In genomic region chr6:97473979-97474378, GRCh38 we compare ENCODE assay signal across 18 cellular contexts.
DNase-seq lines count a peak whose midpoint lies in the region; ATAC-seq, FAIRE-seq and TF ChIP-seq lines count a peak whose summit lies in the region.
"Had no signal": no experiment of that assay in that cellular context is flagged by ENCODE, and none has a peak within 500 bp of the region (broad histone marks: within the 10 kb centered on the region; RNA-seq: fewer than 3 reads in every experiment).

No MANE protein-coding gene starts in this region.

- H3K4me3 ChIP-seq in A673 (ENCODE audit: low read depth, low read length, poor library complexity, severe bottlenecking): no peak overlapping the region
- H3K4me3 ChIP-seq in HCT116 (replicated peaks in 1 of 2; ENCODE audit: low read depth in 1 of 2, low read length in 2 of 2): no peak overlapping the region
- H3K4me3 ChIP-seq in OCI-LY1 (ENCODE audit: low read depth, low read length, poor library complexity, severe bottlenecking): no peak overlapping the region
- no peak overlapping the region for H3K4me3 ChIP-seq in H1 (ENCODE audit: extremely low read depth in 1 of 4, insufficient read depth in 2 of 4, low read depth in 3 of 4, low read length in 4 of 4)
- H3K4me3 ChIP-seq: BLaER1 treated with 17β-estradiol and CSF1 and Interleukin-3, amounts not matched to agents 10 nM and 100 nM had no signal

- BruUV-seq in A673 (replicated peaks; lab: Mats Ljungman, UMichigan): no TSS peak
- BruUV-seq in HCT116 (replicated peaks; lab: Mats Ljungman, UMichigan): no TSS peak

- H3K27me3 Mint-ChIP-seq in chondrocyte (ENCODE audit: low read depth): peaks cover 20% of the 10 kb centered on the region

- no peaks in the 10 kb centered on the region for H3K79me2 ChIP-seq in HCT116 (ENCODE audit: insufficient read depth, low read length)
- no peaks in the 10 kb centered on the region for H3K79me2 ChIP-seq in OCI-LY1 (ENCODE audit: insufficient read depth, low read length)
- no peaks in the 10 kb centered on the region for H3K79me2 ChIP-seq in H1 (ENCODE audit: control insufficient read depth in 1 of 2, insufficient read depth in 2 of 2, low read length in 2 of 2)

- H3K9me2 ChIP-seq in HCT116 (ENCODE audit: insufficient read depth) (no peaks in the 10 kb centered on the region), OCI-LY1 (ENCODE audit: low read depth, low read length) (no peaks in the 10 kb centered on the region)

- CTCF ChIA-PET in A673 (lab: Charles Lee) (no interaction called here), HCT116 (lab: Charles Lee) (interaction anchor here (1.2 kb wide), 1 partner anchor 37 kb away, joined by 4 read pairs; no protein-coding TSS in a partner anchor), H1 (lab: Charles Lee; ENCODE audit: partially characterized antibody) (interaction anchor here (0.9 to 1.6 kb wide), 2 partner anchors 15 to 24 kb away, joined by 3 to 7 read pairs; no protein-coding TSS in a partner anchor)

- WGBS in H1 (ENCODE audit: extremely low coverage in 1 of 2, insufficient coverage in 1 of 2, insufficient read length in 1 of 2, insufficient replicate concordance in 2 of 2, low coverage in 1 of 2, low lambda C conversion rate in 2 of 2, missing lambda C conversion rate in 1 of 2), 2 experiments: 91% methylated on average over 4 of the region's 4 CpGs; no CpG with 5 or more reads in 1 of the 2 experiments

- RAD21 ChIA-PET in HCT116 (lab: Charles Lee; ENCODE audit: low non-redundant PET in 1 of 2, low total read pairs in 2 of 2, uncharacterized antibody in 2 of 2, unreplicated experiment in 2 of 2): no interaction called here

- no peak overlapping the region for H3K56ac ChIP-seq in H1 (replicated peaks; ENCODE audit: insufficient read length, low read depth, low read length)

- H2BK20ac ChIP-seq in H1 (ENCODE audit: low read length): no peak overlapping the region

- TF ChIP-seq RAD21 in HCT116 (IDR thresholded peaks at IDR 0.05; ENCODE audit: low read depth): no peak; the same call in 1 of the 2 replicates
- TF ChIP-seq RAD21 in H1 (IDR thresholded peaks at IDR 0.05 in 1 of 2, conservative IDR thresholded peaks at IDR 0.05 in 1 of 2; ENCODE audit: low read depth in 2 of 2, low read length in 2 of 2): no peak; a peak in 1 of 4 replicates

- no peak overlapping the region for H2AFZ ChIP-seq in HCT116 (ENCODE audit: low read depth, low read length, poor library complexity, severe bottlenecking)
- H2AFZ ChIP-seq in OCI-LY1 (ENCODE audit: low read length): no peak overlapping the region
- 0 out of 2 replicates have a peak overlapping the region, but pooled peaks have one; percentile 6 for H2AFZ ChIP-seq in H1 (ENCODE audit: low read length)

- no peak overlapping the region for H2BK12ac ChIP-seq in H1 (ENCODE audit: low read depth, low read length)

- peak; percentile 63 for ATAC-seq in HCT116
- ATAC-seq in HG03280 (IDR thresholded peaks at IDR 0.05; ENCODE audit: unreplicated experiment): no peak
- ATAC-seq in GM19023 (IDR thresholded peaks at IDR 0.05; ENCODE audit: unreplicated experiment): no peak
- ATAC-seq: HepG2 had no signal

- H3K27me3 ChIP-seq in A673 (replicated peaks; ENCODE audit: insufficient read depth, low read depth, low read length, poor library complexity): no peaks in the 10 kb centered on the region
- no peaks in the 10 kb centered on the region; the same call in 1 of the 2 replicates for H3K27me3 ChIP-seq in HCT116 (ENCODE audit: insufficient read depth, low read length)
- H3K27me3 ChIP-seq in OCI-LY1 (ENCODE audit: insufficient read depth, low read length): no peaks in the 10 kb centered on the region
- H3K27me3 ChIP-seq in H1 (replicated peaks in 1 of 4; ENCODE audit: control insufficient read depth in 3 of 4, extremely low read depth in 1 of 4, insufficient read depth in 3 of 4, low read length in 3 of 4): no peaks in the 10 kb centered on the region
- H3K27me3 ChIP-seq: BLaER1 treated with 17β-estradiol and CSF1 and Interleukin-3, amounts not matched to agents 10 nM and 100 nM had no signal

- H3K9ac ChIP-seq in HCT116 (ENCODE audit: low read length) (no peak overlapping the region), OCI-LY1 (ENCODE audit: low read length) (no peak overlapping the region), H1 (replicated peaks in 1 of 4; ENCODE audit: extremely low read depth in 1 of 4, low read depth in 3 of 4, low read length in 3 of 4) (no peak overlapping the region)
- H3K9ac ChIP-seq: BLaER1 treated with 17β-estradiol and CSF1 and Interleukin-3, amounts not matched to agents 10 nM and 100 nM had no signal

- H3K27ac Mint-ChIP-seq in chondrocyte (ENCODE audit: unreplicated experiment): no peak overlapping the region
- H3K27ac Mint-ChIP-seq: CD4-positive, alpha-beta T cell had no signal

- no peak overlapping the region for H4K5ac ChIP-seq in H1 (ENCODE audit: insufficient read length, low read depth, low read length)

- H4K20me1 ChIP-seq in HCT116 (ENCODE audit: insufficient read depth) (no peaks in the 10 kb centered on the region), OCI-LY1 (ENCODE audit: insufficient read depth, low read length) (no peaks in the 10 kb centered on the region), H1 (replicated peaks in 1 of 2; ENCODE audit: control insufficient read depth in 1 of 2, insufficient read depth in 2 of 2, low read length in 2 of 2) (no peaks in the 10 kb centered on the region)
- H4K20me1 ChIP-seq: BLaER1 treated with 17β-estradiol and CSF1 and Interleukin-3, amounts not matched to agents 10 nM and 100 nM had no signal

- no peak overlapping the region for H2BK120ac ChIP-seq in H1 (replicated peaks; ENCODE audit: low read depth, low read length)

- H3K36me3 Mint-ChIP-seq in chondrocyte (ENCODE audit: low read depth): no peaks in the 10 kb centered on the region

- no peak overlapping the region for H2AK5ac ChIP-seq in H1 (ENCODE audit: low read depth, low read length)

- DNase-seq in A673 (ENCODE audit: low spot score) (peak; percentile 45), HCT116 (ENCODE audit: low read depth, low spot score) (no peak), H1 (ENCODE audit: low read depth in 1 of 2, low spot score in 2 of 2) (no peak), chondrocyte (ENCODE audit: low spot score) (no peak), superior temporal gyrus (ENCODE audit: extremely low spot score) (no peak)
- DNase-seq: CD4-positive, alpha-beta T cell; DMS153; DMS79 treated with DMSO at 0.1 percent for 48 hours; EL had no signal

- TF ChIP-seq CTCF in A673 (conservative IDR thresholded peaks at IDR 0.05; ENCODE audit: low read depth, low read length) (peak; percentile 35; the same call in 1 of the 2 replicates), HCT116 (IDR thresholded peaks at IDR 0.05 in 2 of 3, conservative IDR thresholded peaks at IDR 0.05 in 1 of 3; ENCODE audit: borderline replicate concordance in 1 of 3, insufficient read depth in 1 of 3, low read depth in 2 of 3, low read length in 2 of 3) (peak; percentile 13 to 51 (median 30); a peak in 4 of 6 replicates), OCI-LY1 (IDR thresholded peaks at IDR 0.05; ENCODE audit: low read length) (peak; percentile 27; the same call in 1 of the 2 replicates), H1 (IDR thresholded peaks at IDR 0.05; ENCODE audit: control extremely low read depth in 1 of 3, insufficient read depth in 1 of 3, low read depth in 1 of 3, low read length in 3 of 3) (no peak), chondrocyte (IDR thresholded peaks at IDR 0.05) (no peak)

- TF ChIP-seq POLR2A in HCT116 (IDR thresholded peaks at IDR 0.05; ENCODE audit: borderline replicate concordance, extremely low read depth, insufficient read depth, insufficient read length) (no peak), H1 (IDR thresholded peaks at IDR 0.05; ENCODE audit: control extremely low read depth in 1 of 2, low read depth in 2 of 2, low read length in 2 of 2) (no peak)

- POLR2A ChIA-PET in A673 (lab: Charles Lee; ENCODE audit: low non-redundant PET): no interaction called here
- POLR2A ChIA-PET in HCT116 (lab: Charles Lee): no interaction called here
- POLR2A ChIA-PET in H1 (lab: Charles Lee; ENCODE audit: partially characterized antibody): no interaction called here

- H3K23ac ChIP-seq in H1 (ENCODE audit: insufficient read length): no peak overlapping the region

- H3K9me3 ChIP-seq in A673 (ENCODE audit: low read depth, low read length, poor library complexity, severe bottlenecking) (peaks cover 13% of the 10 kb centered on the region), HCT116 (ENCODE audit: control insufficient read depth in 1 of 2, insufficient read depth in 1 of 2, low read depth in 1 of 2, low read length in 2 of 2) (no peaks in the 10 kb centered on the region), OCI-LY1 (ENCODE audit: low read length) (0 out of 2 replicates have a peak, but pooled peaks cover 3% of the 10 kb centered on the region), H1 (ENCODE audit: insufficient read depth in 2 of 2, low read depth in 1 of 2, low read length in 1 of 2) (no peaks in the 10 kb centered on the region)
- H3K9me3 ChIP-seq: BLaER1 treated with 17β-estradiol and CSF1 and Interleukin-3, amounts not matched to agents 10 nM and 100 nM had no signal

- H3F3A ChIP-seq in OCI-LY1 (ENCODE audit: insufficient read depth, low read length): no peaks in the 10 kb centered on the region; the same call in 1 of the 2 replicates

- no peak overlapping the region for H2BK5ac ChIP-seq in H1 (ENCODE audit: low read depth, low read length)

- no peaks in the 10 kb centered on the region for H3K4me1 Mint-ChIP-seq in chondrocyte (ENCODE audit: low read depth)

- no peak overlapping the region for H2BK15ac ChIP-seq in H1 (ENCODE audit: low read length)

- no peak for FAIRE-seq in H1 (lab: Jason Lieb, UNC)
- FAIRE-seq: G401.6, GM12891, GM19239, HepG2 had no signal

- H4K91ac ChIP-seq in H1 (replicated peaks; ENCODE audit: insufficient read length, low read length): no peak overlapping the region

- no peak overlapping the region for H3K4me2 ChIP-seq in HCT116 (ENCODE audit: low read length)
- no peak overlapping the region for H3K4me2 ChIP-seq in OCI-LY1 (ENCODE audit: low read length)
- no peak overlapping the region for H3K4me2 ChIP-seq in H1 (ENCODE audit: insufficient read depth in 1 of 2, low read depth in 2 of 2, low read length in 2 of 2)
- H3K4me2 ChIP-seq: BLaER1 treated with 17β-estradiol and CSF1 and Interleukin-3, amounts not matched to agents 10 nM and 100 nM had no signal

- TF ChIP-seq EP300 in H1 (IDR thresholded peaks at IDR 0.05; ENCODE audit: borderline replicate concordance in 1 of 2, low read depth in 2 of 2, low read length in 2 of 2): no peak

- H3K36me3 ChIP-seq in A673 (ENCODE audit: insufficient read depth, low read length, poor library complexity, severe bottlenecking) (no peaks in the 10 kb centered on the region), HCT116 (ENCODE audit: control insufficient read depth in 1 of 2, insufficient read depth in 2 of 2, low read length in 2 of 2) (no peaks in the 10 kb centered on the region), OCI-LY1 (ENCODE audit: insufficient read depth, low read length) (no peaks in the 10 kb centered on the region), H1 (ENCODE audit: control insufficient read depth in 2 of 4, insufficient read depth in 4 of 4, low read length in 3 of 4) (no peaks in the 10 kb centered on the region)
- H3K36me3 ChIP-seq: BLaER1 treated with 17β-estradiol and CSF1 and Interleukin-3, amounts not matched to agents 10 nM and 100 nM had no signal

- H3K4ac ChIP-seq in H1 (replicated peaks; ENCODE audit: insufficient read length, low read depth, low read length): no peak overlapping the region

- no peaks in the 10 kb centered on the region for H3K79me1 ChIP-seq in H1 (ENCODE audit: low read depth, low read length)

- H4K8ac ChIP-seq in H1 (ENCODE audit: extremely low read depth, insufficient read depth, low read length): no peak overlapping the region

- no peak overlapping the region for H3K18ac ChIP-seq in H1 (ENCODE audit: extremely low read depth, low read length)

- H3K4me3 Mint-ChIP-seq in chondrocyte (ENCODE audit: unreplicated experiment): no peak overlapping the region
- H3K4me3 Mint-ChIP-seq: CD4-positive, alpha-beta T cell had no signal

- H3K27ac ChIP-seq in A673 (ENCODE audit: low read depth, low read length, poor library complexity, severe bottlenecking): peak overlapping the region; percentile 58
- no peak overlapping the region for H3K27ac ChIP-seq in HCT116 (ENCODE audit: low read depth, low read length)
- no peak overlapping the region for H3K27ac ChIP-seq in OCI-LY1 (ENCODE audit: low read depth, low read length, poor library complexity, severe bottlenecking)
- H3K27ac ChIP-seq in H1 (ENCODE audit: low read depth, low read length): no peak overlapping the region
- H3K27ac ChIP-seq: 22Rv1; BLaER1 treated with 17β-estradiol and CSF1 and Interleukin-3, amounts not matched to agents 10 nM and 100 nM had no signal

- intact Hi-C loops in A673 (cut with micrococcal nuclease; ENCODE audit: unreplicated experiment) (no loop called here), HCT116 (cut with micrococcal nuclease) (no loop called here)

- no peak overlapping the region for H3K14ac ChIP-seq in H1 (ENCODE audit: insufficient read length)

- H3K9me3 Mint-ChIP-seq in chondrocyte (ENCODE audit: low read depth): peaks cover 5% of the 10 kb centered on the region
- H3K9me3 Mint-ChIP-seq: CD4-positive, alpha-beta T cell had no signal

- H3K4me1 ChIP-seq in A673 (ENCODE audit: insufficient read depth, low read length, poor library complexity, severe bottlenecking): peaks cover 40% of the 10 kb centered on the region
- no peaks in the 10 kb centered on the region for H3K4me1 ChIP-seq in HCT116 (ENCODE audit: control insufficient read depth in 1 of 2, insufficient read depth in 2 of 2, low read length in 2 of 2)
- H3K4me1 ChIP-seq in OCI-LY1 (ENCODE audit: insufficient read depth, low read length, severe bottlenecking): no peaks in the 10 kb centered on the region
- no peaks in the 10 kb centered on the region for H3K4me1 ChIP-seq in H1 (replicated peaks in 1 of 4; ENCODE audit: control insufficient read depth in 3 of 4, insufficient read depth in 4 of 4, low read length in 3 of 4)
- H3K4me1 ChIP-seq: BLaER1 treated with 17β-estradiol and CSF1 and Interleukin-3, amounts not matched to agents 10 nM and 100 nM had no signal

- H3K23me2 ChIP-seq in H1 (ENCODE audit: low read depth, low read length): no peaks in the 10 kb centered on the region

Comparison
In these comparisons a context has a peak if more than half of its experiments do, and no peak if none do; other contexts are left out.
1. CTCF ChIP-seq: peak in A673 (single experiment), HCT116 (3 of 3) and OCI-LY1 (single experiment); none in H1 (0 of 3) and chondrocyte (single experiment).